In genomic region chr7:106009511-106010226, GRCh38 we compare ENCODE assay signal across 8 cellular contexts. TPM values are rescaled to one million over a fixed set of nuclear protein-coding genes. Genes with fewer than 3 reads are reported as not detected.
DNase-seq lines count a peak whose midpoint lies in the region; ATAC-seq and TF ChIP-seq lines count a peak whose summit lies in the region.

No MANE protein-coding gene starts in this region.

- POLR2A ChIA-PET in activated CD4-positive, alpha-beta memory T cell treated with anti-CD3 and anti-CD28 coated beads for 36 hours (lab: Charles Lee): interaction anchor here (0.6 kb wide), 1 partner anchor 243 kb away, joined by 3 read pairs; no protein-coding TSS in a partner anchor

- TF ChIP-seq POLR2A in lower leg skin (IDR thresholded peaks at IDR 0.05): no peak

- ATAC-seq in HG02884 (IDR thresholded peaks at IDR 0.05; ENCODE audit: unreplicated experiment): peak; percentile 91

- CTCF ChIA-PET in activated CD4-positive, alpha-beta memory T cell treated with anti-CD3 and anti-CD28 coated beads for 36 hours (lab: Charles Lee): interaction anchor here (0.6 to 5.8 kb wide), 18 partner anchors 10 to 467 kb away, joined by 3 to 58 read pairs (median 4); no protein-coding TSS in a partner anchor

- peaks cover 24% of the 10 kb centered on the region for H3K4me1 Mint-ChIP-seq in activated CD4-positive, alpha-beta memory T cell treated with anti-CD3 and anti-CD28 coated beads for 36 hours (ENCODE audit: low read depth)

- H3K4me3 ChIP-seq in GM12865 (ENCODE audit: low read depth, low read length) (no peak overlapping the region), lower leg skin (ENCODE audit: low read depth, poor library complexity, severe bottlenecking) (no peak overlapping the region)

- intact Hi-C loops in activated CD4-positive, alpha-beta memory T cell treated with anti-CD3 and anti-CD28 coated beads for 36 hours (cut with micrococcal nuclease): loop anchor here (1.0 to 2.0 kb wide), 10 partner anchors 13 to 357 kb away; partner anchors contain the start of gene ATXN7L1
- intact Hi-C loops in lower leg skin (cut with DNase I; ENCODE audit: low total_unique reads): loop anchor here (10.0 kb wide), 1 partner anchor 245 kb away; no protein-coding TSS in a partner anchor

- WGBS in lower leg skin, 2 donors: 4% methylated on average over 28 to 29 of the region's 29 CpGs

- H3K36me3 Mint-ChIP-seq in activated CD4-positive, alpha-beta memory T cell treated with anti-CD3 and anti-CD28 coated beads for 36 hours: peaks cover 8% of the 10 kb centered on the region

- H3K27me3 Mint-ChIP-seq in activated CD4-positive, alpha-beta memory T cell treated with anti-CD3 and anti-CD28 coated beads for 36 hours: peaks cover 2% of the 10 kb centered on the region

- DNase-seq in GM12865 (ENCODE audit: low read depth) (peak; percentile 63), NCI-H446 treated with DMSO at 0.1 percent for 48 hours (lab: John Stamatoyannopoulos, UW) (peak; percentile 80), dermis microvascular lymphatic vessel endothelial cell (ENCODE audit: low read depth in 2 of 2) (peak; percentile 82 to 86), lower leg skin (ENCODE audit: low spot score in 2 of 2) (peak; percentile 80 to 96), OCI-M1 (lab: John Stamatoyannopoulos, UW) (no peak)
- DNase-seq in activated CD4-positive, alpha-beta memory T cell treated with anti-CD3 and anti-CD28 coated beads for 36 hours: peak; percentile 91
- DNase-seq in stimulated activated CD4-positive, alpha-beta T cell treated with anti-CD3 and anti-CD28 coated beads, Interleukin-4, amount 100 ng/mL, for 48 hours (ENCODE audit: low read depth in 2 of 2): peak; percentile 74 to 76

- peak; percentile 84 for TF ChIP-seq CTCF in GM12865 (IDR thresholded peaks at IDR 0.05; ENCODE audit: insufficient read depth, low read depth, low read length, missing control alignments)
- TF ChIP-seq CTCF in lower leg skin (IDR thresholded peaks at IDR 0.05): peak in 1 of 3 donors; percentile 78

- no peak overlapping the region for H3K4me3 Mint-ChIP-seq in activated CD4-positive, alpha-beta memory T cell treated with anti-CD3 and anti-CD28 coated beads for 36 hours

- H3K9me3 Mint-ChIP-seq in activated CD4-positive, alpha-beta memory T cell treated with anti-CD3 and anti-CD28 coated beads for 36 hours: peaks cover 31% of the 10 kb centered on the region

- no peak overlapping the region for H3K27ac Mint-ChIP-seq in activated CD4-positive, alpha-beta memory T cell treated with anti-CD3 and anti-CD28 coated beads for 36 hours

RNA-seq across cellular contexts. Expression of gene CDHR3, which starts 46.6 kb away (rescaled TPM):
- total RNA-seq in activated CD4-positive, alpha-beta memory T cell treated with anti-CD3 and anti-CD28 coated beads for 36 hours: under 1 TPM; 0.57 to 0.85 TPM
- 1.0 and 1.3 TPM in 2 replicates for total RNA-seq in dermis microvascular lymphatic vessel endothelial cell
- total RNA-seq in lower leg skin: 1 to 10 TPM in 3 of 4 donors, not detected in 1; 2.4 to 4.2 (median 3.3) TPM
